In the genomic region with DNA sequence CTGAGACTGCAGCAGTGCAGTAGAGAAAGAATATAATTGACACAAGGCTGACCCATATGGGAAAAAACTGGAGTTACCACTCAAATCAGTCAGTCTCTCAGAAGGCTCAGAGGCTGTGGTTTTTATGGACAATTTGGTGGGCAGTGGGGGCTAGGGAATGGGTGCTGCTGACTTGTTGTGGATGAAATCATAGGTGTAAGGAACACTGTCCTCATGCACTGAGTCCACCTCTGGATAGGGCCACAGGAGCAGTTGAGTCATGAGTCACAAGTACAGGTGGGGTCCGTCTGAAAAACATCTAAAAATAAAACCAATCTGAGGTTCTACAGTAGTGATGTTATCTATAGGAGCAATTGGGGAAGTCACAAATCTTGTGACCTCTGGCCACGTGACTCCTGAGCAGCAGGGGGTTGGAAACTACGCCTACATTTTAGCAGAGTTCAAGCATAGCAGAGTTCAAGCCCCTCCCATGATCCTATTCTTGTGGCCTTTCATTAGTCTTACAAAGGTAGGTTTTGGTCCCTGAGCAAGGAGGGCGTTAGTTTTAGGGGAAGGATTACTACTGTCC, we compare ENCODE assay signal across 8 cellular contexts. TPM values are rescaled to one million over a fixed set of nuclear protein-coding genes. Genes with fewer than 3 reads are reported as not detected.
A peak's percentile ranks its signal among the peaks of the same experiment; 100 is the strongest.
DNase-seq lines count a peak whose midpoint lies in the region; ATAC-seq and TF ChIP-seq lines count a peak whose summit lies in the region.
"Had no signal": no experiment of that assay in that cellular context is flagged by ENCODE, and none has a peak within 500 bp of the region (broad histone marks: within the 10 kb centered on the region; RNA-seq: fewer than 3 reads in every experiment).

No MANE protein-coding gene starts in this region.

- ATAC-seq in GM19324 (IDR thresholded peaks at IDR 0.05; ENCODE audit: low FRiP score, unreplicated experiment) (peak; percentile 65), HG02885 (IDR thresholded peaks at IDR 0.05; ENCODE audit: poor library complexity, unreplicated experiment) (peak; percentile 75)
- ATAC-seq: Panc1 had no signal

- H3K4me1 ChIP-seq in Peyer's patch = peaks cover 0 to 5% (median 0%) of the 10 kb centered on the region in 4 donors

- no peak overlapping the region for H3K4me3 ChIP-seq in Peyer's patch

- H3K27me3 Mint-ChIP-seq in osteocyte (ENCODE audit: unreplicated experiment) = peaks cover 40% of the 10 kb centered on the region

- H3K27me3 ChIP-seq in Peyer's patch = no peaks in the 10 kb centered on the region

- H3K4me3 Mint-ChIP-seq in osteocyte (ENCODE audit: unreplicated experiment) = no peak overlapping the region

- H3K36me3 ChIP-seq in Peyer's patch = no peaks in the 10 kb centered on the region

- no peaks in the 10 kb centered on the region for H3K9me3 Mint-ChIP-seq in osteocyte (ENCODE audit: unreplicated experiment)

- H3K9me3 ChIP-seq in Peyer's patch = no peaks in the 10 kb centered on the region

- DNase-seq in Peyer's patch (peak in 2 of 3 donors; percentile 83 to 88), osteocyte (ENCODE audit: extremely low spot score, unreplicated experiment) (peak; percentile 30), SK-N-DZ (ENCODE audit: low spot score) (no peak), NCI-H2171 treated with DMSO at 0.1 percent for 48 hours (lab: John Stamatoyannopoulos, UW) (no peak), GDM1 (lab: John Stamatoyannopoulos, UW) (no peak)

- H3K4me1 Mint-ChIP-seq in osteocyte (ENCODE audit: unreplicated experiment) = no peaks in the 10 kb centered on the region

- TF ChIP-seq CTCF in Peyer's patch (IDR thresholded peaks at IDR 0.05) (no peak), osteocyte (IDR thresholded peaks at IDR 0.05) (no peak)

- H3K27ac ChIP-seq in Peyer's patch = peak overlapping the region in 2 of 4 donors; percentile 70 to 76

- H3K27ac Mint-ChIP-seq in osteocyte (ENCODE audit: unreplicated experiment) = no peak overlapping the region

- no peak for TF ChIP-seq POLR2A in Peyer's patch (IDR thresholded peaks at IDR 0.05)

- no peaks in the 10 kb centered on the region for H3K36me3 Mint-ChIP-seq in osteocyte (ENCODE audit: unreplicated experiment)

RNA-seq across cellular contexts. Expression of a gene that starts 18.1 kb away (rescaled TPM):
- total RNA-seq in Peyer's patch = 10 to 100 TPM; 10.9 to 21.5 (median 16.4) TPM
- total RNA-seq in osteocyte = 19.8 and 21.6 TPM in 2 replicates
- polyA plus RNA-seq in SK-N-DZ (2014; cell fraction: cytosol; rRNA removed) = 10.6 and 14.6 TPM in 2 replicates
- polyA plus RNA-seq in SK-N-DZ (2014; cell fraction: nucleus; rRNA removed) = 5.5 and 6.5 TPM in 2 replicates

Comparison
In these comparisons a context has a peak if more than half of its experiments do, and no peak if none do; other contexts are left out.
1. DNase-seq: peak in Peyer's patch (2 of 3) and osteocyte (single experiment); none in SK-N-DZ (single experiment), NCI-H2171 treated with DMSO at 0.1 percent for 48 hours (single experiment) and GDM1 (single experiment).